In the genomic region with DNA sequence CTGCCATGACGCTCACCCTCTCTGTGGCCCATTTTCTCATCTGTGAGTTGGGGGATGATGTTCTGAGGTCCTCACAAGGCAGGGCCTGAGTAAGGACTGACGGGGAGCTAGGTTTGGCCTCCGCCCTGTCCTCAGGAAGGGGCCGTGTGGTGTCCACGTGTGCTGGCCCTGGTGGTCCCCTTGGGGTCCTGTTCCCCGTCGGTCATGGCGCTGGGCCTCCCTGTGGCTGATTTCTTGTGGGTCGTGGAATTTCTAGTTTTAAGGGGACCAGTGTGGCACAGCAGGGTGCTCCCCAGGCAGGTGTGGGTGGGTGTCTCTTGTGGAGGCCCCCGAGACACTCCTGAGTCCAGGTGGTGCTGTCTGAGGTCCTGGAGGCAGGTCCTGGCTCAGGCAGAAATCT, we compare ENCODE assay signal across 2 cellular contexts.
TF ChIP-seq lines count a peak whose summit lies in the region.

No MANE protein-coding gene starts in this region.

TF ChIP-seq in SK-N-SH, 30 proteins besides CTCF, POLR2A, EP300 and RAD21:
- TF ChIP-seq, protein P1, sequence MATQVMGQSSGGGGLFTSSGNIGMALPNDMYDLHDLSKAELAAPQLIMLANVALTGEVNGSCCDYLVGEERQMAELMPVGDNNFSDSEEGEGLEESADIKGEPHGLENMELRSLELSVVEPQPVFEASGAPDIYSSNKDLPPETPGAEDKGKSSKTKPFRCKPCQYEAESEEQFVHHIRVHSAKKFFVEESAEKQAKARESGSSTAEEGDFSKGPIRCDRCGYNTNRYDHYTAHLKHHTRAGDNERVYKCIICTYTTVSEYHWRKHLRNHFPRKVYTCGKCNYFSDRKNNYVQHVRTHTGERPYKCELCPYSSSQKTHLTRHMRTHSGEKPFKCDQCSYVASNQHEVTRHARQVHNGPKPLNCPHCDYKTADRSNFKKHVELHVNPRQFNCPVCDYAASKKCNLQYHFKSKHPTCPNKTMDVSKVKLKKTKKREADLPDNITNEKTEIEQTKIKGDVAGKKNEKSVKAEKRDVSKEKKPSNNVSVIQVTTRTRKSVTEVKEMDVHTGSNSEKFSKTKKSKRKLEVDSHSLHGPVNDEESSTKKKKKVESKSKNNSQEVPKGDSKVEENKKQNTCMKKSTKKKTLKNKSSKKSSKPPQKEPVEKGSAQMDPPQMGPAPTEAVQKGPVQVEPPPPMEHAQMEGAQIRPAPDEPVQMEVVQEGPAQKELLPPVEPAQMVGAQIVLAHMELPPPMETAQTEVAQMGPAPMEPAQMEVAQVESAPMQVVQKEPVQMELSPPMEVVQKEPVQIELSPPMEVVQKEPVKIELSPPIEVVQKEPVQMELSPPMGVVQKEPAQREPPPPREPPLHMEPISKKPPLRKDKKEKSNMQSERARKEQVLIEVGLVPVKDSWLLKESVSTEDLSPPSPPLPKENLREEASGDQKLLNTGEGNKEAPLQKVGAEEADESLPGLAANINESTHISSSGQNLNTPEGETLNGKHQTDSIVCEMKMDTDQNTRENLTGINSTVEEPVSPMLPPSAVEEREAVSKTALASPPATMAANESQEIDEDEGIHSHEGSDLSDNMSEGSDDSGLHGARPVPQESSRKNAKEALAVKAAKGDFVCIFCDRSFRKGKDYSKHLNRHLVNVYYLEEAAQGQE (IDR thresholded peaks at IDR 0.05; ENCODE audit: low read depth, low read length), result 0 out of 2 replicates have a peak, but pooled peaks have one; percentile 34
- TF ChIP-seq NRF1 (IDR thresholded peaks at IDR 0.05; ENCODE audit: low read depth, low read length), result no peak

TF ChIP-seq in SK-N-SH treated with all-trans-retinoic acid at 6 μM for 48 hours, 23 proteins besides CTCF, POLR2A, EP300 and RAD21:
- TF ChIP-seq, protein P2, sequence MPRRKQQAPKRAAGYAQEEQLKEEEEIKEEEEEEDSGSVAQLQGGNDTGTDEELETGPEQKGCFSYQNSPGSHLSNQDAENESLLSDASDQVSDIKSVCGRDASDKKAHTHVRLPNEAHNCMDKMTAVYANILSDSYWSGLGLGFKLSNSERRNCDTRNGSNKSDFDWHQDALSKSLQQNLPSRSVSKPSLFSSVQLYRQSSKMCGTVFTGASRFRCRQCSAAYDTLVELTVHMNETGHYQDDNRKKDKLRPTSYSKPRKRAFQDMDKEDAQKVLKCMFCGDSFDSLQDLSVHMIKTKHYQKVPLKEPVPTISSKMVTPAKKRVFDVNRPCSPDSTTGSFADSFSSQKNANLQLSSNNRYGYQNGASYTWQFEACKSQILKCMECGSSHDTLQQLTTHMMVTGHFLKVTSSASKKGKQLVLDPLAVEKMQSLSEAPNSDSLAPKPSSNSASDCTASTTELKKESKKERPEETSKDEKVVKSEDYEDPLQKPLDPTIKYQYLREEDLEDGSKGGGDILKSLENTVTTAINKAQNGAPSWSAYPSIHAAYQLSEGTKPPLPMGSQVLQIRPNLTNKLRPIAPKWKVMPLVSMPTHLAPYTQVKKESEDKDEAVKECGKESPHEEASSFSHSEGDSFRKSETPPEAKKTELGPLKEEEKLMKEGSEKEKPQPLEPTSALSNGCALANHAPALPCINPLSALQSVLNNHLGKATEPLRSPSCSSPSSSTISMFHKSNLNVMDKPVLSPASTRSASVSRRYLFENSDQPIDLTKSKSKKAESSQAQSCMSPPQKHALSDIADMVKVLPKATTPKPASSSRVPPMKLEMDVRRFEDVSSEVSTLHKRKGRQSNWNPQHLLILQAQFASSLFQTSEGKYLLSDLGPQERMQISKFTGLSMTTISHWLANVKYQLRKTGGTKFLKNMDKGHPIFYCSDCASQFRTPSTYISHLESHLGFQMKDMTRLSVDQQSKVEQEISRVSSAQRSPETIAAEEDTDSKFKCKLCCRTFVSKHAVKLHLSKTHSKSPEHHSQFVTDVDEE (CRISPR knock-in tag; IDR thresholded peaks at IDR 0.05), result no peak
- TF ChIP-seq TOX (CRISPR knock-in tag; IDR thresholded peaks at IDR 0.05; ENCODE audit: borderline replicate concordance) (no peak), PPARA (CRISPR knock-in tag; IDR thresholded peaks at IDR 0.05; ENCODE audit: borderline replicate concordance) (no peak), CSDC2 (CRISPR knock-in tag; IDR thresholded peaks at IDR 0.05) (no peak), ZNF70 (CRISPR knock-in tag; IDR thresholded peaks at IDR 0.05) (no peak), ARNTL (CRISPR knock-in tag; IDR thresholded peaks at IDR 0.05; ENCODE audit: borderline replicate concordance, low read depth) (no peak)
- TF ChIP-seq, protein P3, sequence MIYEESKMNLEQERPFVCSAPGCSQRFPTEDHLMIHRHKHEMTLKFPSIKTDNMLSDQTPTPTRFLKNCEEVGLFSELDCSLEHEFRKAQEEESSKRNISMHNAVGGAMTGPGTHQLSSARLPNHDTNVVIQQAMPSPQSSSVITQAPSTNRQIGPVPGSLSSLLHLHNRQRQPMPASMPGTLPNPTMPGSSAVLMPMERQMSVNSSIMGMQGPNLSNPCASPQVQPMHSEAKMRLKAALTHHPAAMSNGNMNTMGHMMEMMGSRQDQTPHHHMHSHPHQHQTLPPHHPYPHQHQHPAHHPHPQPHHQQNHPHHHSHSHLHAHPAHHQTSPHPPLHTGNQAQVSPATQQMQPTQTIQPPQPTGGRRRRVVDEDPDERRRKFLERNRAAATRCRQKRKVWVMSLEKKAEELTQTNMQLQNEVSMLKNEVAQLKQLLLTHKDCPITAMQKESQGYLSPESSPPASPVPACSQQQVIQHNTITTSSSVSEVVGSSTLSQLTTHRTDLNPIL (CRISPR knock-in tag; IDR thresholded peaks at IDR 0.05; ENCODE audit: low read depth), result no peak
- TF ChIP-seq, protein P4, sequence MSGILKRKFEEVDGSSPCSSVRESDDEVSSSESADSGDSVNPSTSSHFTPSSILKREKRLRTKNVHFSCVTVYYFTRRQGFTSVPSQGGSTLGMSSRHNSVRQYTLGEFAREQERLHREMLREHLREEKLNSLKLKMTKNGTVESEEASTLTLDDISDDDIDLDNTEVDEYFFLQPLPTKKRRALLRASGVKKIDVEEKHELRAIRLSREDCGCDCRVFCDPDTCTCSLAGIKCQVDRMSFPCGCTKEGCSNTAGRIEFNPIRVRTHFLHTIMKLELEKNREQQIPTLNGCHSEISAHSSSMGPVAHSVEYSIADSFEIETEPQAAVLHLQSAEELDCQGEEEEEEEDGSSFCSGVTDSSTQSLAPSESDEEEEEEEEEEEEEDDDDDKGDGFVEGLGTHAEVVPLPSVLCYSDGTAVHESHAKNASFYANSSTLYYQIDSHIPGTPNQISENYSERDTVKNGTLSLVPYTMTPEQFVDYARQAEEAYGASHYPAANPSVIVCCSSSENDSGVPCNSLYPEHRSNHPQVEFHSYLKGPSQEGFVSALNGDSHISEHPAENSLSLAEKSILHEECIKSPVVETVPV (CRISPR knock-in tag; IDR thresholded peaks at IDR 0.05), result no peak
